In genomic region chr11:66579017-66579606, GRCh38 we compare ENCODE assay signal across 8 cellular contexts. TPM values are rescaled to one million over a fixed set of nuclear protein-coding genes. Genes with fewer than 3 reads are reported as not detected.
DNase-seq lines count a peak whose midpoint lies in the region; ATAC-seq, FAIRE-seq and TF ChIP-seq lines count a peak whose summit lies in the region.

No MANE protein-coding gene starts in this region.

- no peaks in the 10 kb centered on the region for H3K79me2 ChIP-seq in keratinocyte (ENCODE audit: control insufficient read depth, insufficient read depth, low read length)

- H3K4me1 ChIP-seq in breast epithelium, result no peaks in the 10 kb centered on the region
- no peaks in the 10 kb centered on the region for H3K4me1 ChIP-seq in keratinocyte (ENCODE audit: control insufficient read depth, extremely low read depth, insufficient read depth, low read length)

- no peak overlapping the region for H3K9ac ChIP-seq in keratinocyte (ENCODE audit: control insufficient read depth, extremely low read depth, insufficient read depth, low read length)

- intact Hi-C loops in breast epithelium (cut with DNase I; ENCODE audit: low total_unique reads), result loop anchor here (10.0 kb wide), 1 partner anchor 106 kb away; no protein-coding TSS in a partner anchor

- H3K36me3 ChIP-seq in breast epithelium (no peaks in the 10 kb centered on the region), keratinocyte (ENCODE audit: control insufficient read depth in 2 of 2, extremely low read depth in 1 of 2, insufficient read depth in 2 of 2, low read length in 2 of 2) (no peaks in the 10 kb centered on the region)

- H3K4me3 ChIP-seq in breast epithelium, result peak overlapping the region in 1 of 3 donors; percentile 29
- no peak overlapping the region for H3K4me3 ChIP-seq in keratinocyte (ENCODE audit: control insufficient read depth in 2 of 3, extremely low read depth in 1 of 3, insufficient read depth in 2 of 3, low read depth in 1 of 3, low read length in 3 of 3)

- H4K20me1 ChIP-seq in keratinocyte (ENCODE audit: control insufficient read depth, extremely low read depth, insufficient read depth, low read length), result no peaks in the 10 kb centered on the region

- no peak overlapping the region for H2AFZ ChIP-seq in keratinocyte (ENCODE audit: control insufficient read depth, low read length)

- TF ChIP-seq POLR2A in breast epithelium (IDR thresholded peaks at IDR 0.05), result no peak

- no peak overlapping the region for H3K27ac ChIP-seq in breast epithelium
- H3K27ac ChIP-seq in keratinocyte (ENCODE audit: control insufficient read depth, insufficient read depth, low read length), result no peak overlapping the region

- H3K9me3 ChIP-seq in breast epithelium (no peaks in the 10 kb centered on the region), keratinocyte (ENCODE audit: control insufficient read depth, low read depth, low read length) (no peaks in the 10 kb centered on the region)

- dilution Hi-C loops in keratinocyte (cut with MboI; ENCODE audit: extremely low pct_ligation_motif_present, low sequenced_read_pairs), result no loop called here

- TF ChIP-seq CTCF in breast epithelium (IDR thresholded peaks at IDR 0.05), result peak; percentile 62 to 89 (median 79)
- TF ChIP-seq CTCF in keratinocyte (optimal IDR thresholded peaks at IDR 0.05 in 1 of 3, IDR thresholded peaks at IDR 0.05 in 1 of 3, conservative IDR thresholded peaks at IDR 0.05 in 1 of 3; ENCODE audit: extremely low read depth in 1 of 3, insufficient read depth in 2 of 3, low read length in 3 of 3), result peak; percentile 78 to 85 (median 84)

- H3K4me2 ChIP-seq in keratinocyte (ENCODE audit: control insufficient read depth, extremely low read depth, insufficient read depth, low read depth, low read length), result no peak overlapping the region

- no peak for FAIRE-seq in keratinocyte (lab: Jason Lieb, UNC)

- no peaks in the 10 kb centered on the region for H3K27me3 ChIP-seq in breast epithelium
- H3K27me3 ChIP-seq in keratinocyte (ENCODE audit: control insufficient read depth, extremely low read depth, insufficient read depth, low read length), result no peaks in the 10 kb centered on the region

- H3K9me1 ChIP-seq in keratinocyte (ENCODE audit: control insufficient read depth, extremely low read depth, insufficient read depth, low read length), result no peaks in the 10 kb centered on the region

- peak; percentile 32 for DNase-seq in GM04504 (ENCODE audit: low read depth)
- peak; percentile 35 for DNase-seq in NCI-H128 (lab: John Stamatoyannopoulos, UW; ENCODE audit: unreplicated experiment)
- peak; percentile 51 for DNase-seq in activated CD4-positive, CD25-positive, alpha-beta regulatory T cell treated with anti-CD3 and anti-CD28 coated beads, Interleukin-2, amount 50 U/mL, for 16 hours (ENCODE audit: low read depth, low spot score)
- DNase-seq in breast epithelium (ENCODE audit: low spot score in 2 of 2), result peak; percentile 54 to 77
- DNase-seq in keratinocyte (ENCODE audit: low read depth, low spot score), result peak; percentile 13
- DNase-seq in stimulated activated CD4-positive, alpha-beta T cell treated with anti-CD3 and anti-CD28 coated beads, Interleukin-1b, Interleukin-23, amount 100 ng/mL, for 24 hours (ENCODE audit: low read depth in 4 of 4, low spot score in 1 of 4), result peak; percentile 71 to 80 (median 76)

- ATAC-seq in HG03196 (IDR thresholded peaks at IDR 0.05; ENCODE audit: unreplicated experiment) (no peak), GM21423 (IDR thresholded peaks at IDR 0.05; ENCODE audit: unreplicated experiment) (no peak)

RNA-seq across cellular contexts. Expression of gene CTSF, which starts 10.7 kb away (rescaled TPM):
- total RNA-seq in breast epithelium, result 100 to 1,000 TPM in 2 of 3 donors, 10 to 100 TPM in 1; 98.6 to 149 (median 116) TPM
- 3.2 to 5.8 TPM (median 3.3 TPM) in 3 replicates for polyA plus RNA-seq in keratinocyte
- 9.9 TPM for polyA plus RNA-seq in keratinocyte (2011; ENCODE audit: low read depth)
- 2.0 and 3.1 TPM in 2 replicates for polyA plus RNA-seq in keratinocyte (2011; cell fraction: cytosol; rRNA removed)
- 9.6 and 11.1 TPM in 2 replicates for polyA plus RNA-seq in keratinocyte (2011; cell fraction: nucleus; rRNA removed)
- polyA plus RNA-seq in keratinocyte (2012; ENCODE audit: low replicate concordance), result 3.0 and 3.9 TPM in 2 replicates
- 0.49 to 3.9 TPM (median 2.3 TPM) in 3 replicates for polyA minus RNA-seq in keratinocyte
- polyA minus RNA-seq in keratinocyte (2011; cell fraction: cytosol; rRNA and poly(A)+ RNA removed), result 4.0 TPM
- 3.7 and 4.3 TPM in 2 replicates for polyA minus RNA-seq in keratinocyte (2011; cell fraction: nucleus; rRNA and poly(A)+ RNA removed)

RNA-seq across cellular contexts. Expression of gene CCDC87, which starts 13.8 kb away (rescaled TPM):
- total RNA-seq in breast epithelium, result under 1 TPM in 1 of 3 donors, not detected in 2; 0.15 TPM
- 0.04 to 0.09 TPM (median 0.07 TPM) in 3 replicates for polyA plus RNA-seq in keratinocyte
- polyA plus RNA-seq in keratinocyte (2011; ENCODE audit: low read depth), result not detected
- polyA plus RNA-seq in keratinocyte (2011; cell fraction: cytosol; rRNA removed), result 0.02 and 0.05 TPM in 2 replicates
- polyA plus RNA-seq in keratinocyte (2011; cell fraction: nucleus; rRNA removed), result 0.12 and 0.15 TPM in 2 replicates
- polyA plus RNA-seq in keratinocyte (2012; ENCODE audit: low replicate concordance), result 0.07 and 0.11 TPM in 2 replicates
- 0.10 to 0.13 TPM (median 0.10 TPM) in 3 replicates for polyA minus RNA-seq in keratinocyte
- not detected for polyA minus RNA-seq in keratinocyte (2011; cell fraction: cytosol; rRNA and poly(A)+ RNA removed)
- polyA minus RNA-seq in keratinocyte (2011; cell fraction: nucleus; rRNA and poly(A)+ RNA removed), result not detected in 2 replicates

RNA-seq across cellular contexts. Expression of gene CCS, which starts 13.9 kb away (rescaled TPM):
- total RNA-seq in breast epithelium, result 10 to 100 TPM; 27.5 to 44.2 (median 33.1) TPM
- 17.6 to 22.7 TPM (median 21.3 TPM) in 3 replicates for polyA plus RNA-seq in keratinocyte
- polyA plus RNA-seq in keratinocyte (2011; ENCODE audit: low read depth), result 7.2 TPM
- polyA plus RNA-seq in keratinocyte (2011; cell fraction: cytosol; rRNA removed), result 5.1 and 12.3 TPM in 2 replicates
- polyA plus RNA-seq in keratinocyte (2011; cell fraction: nucleus; rRNA removed), result 62.8 and 75.2 TPM in 2 replicates
- polyA plus RNA-seq in keratinocyte (2012; ENCODE audit: low replicate concordance), result 24.7 and 24.9 TPM in 2 replicates
- polyA minus RNA-seq in keratinocyte, result 8.9 to 16.4 TPM (median 11.1 TPM) in 3 replicates
- polyA minus RNA-seq in keratinocyte (2011; cell fraction: cytosol; rRNA and poly(A)+ RNA removed), result 17.5 TPM
- polyA minus RNA-seq in keratinocyte (2011; cell fraction: nucleus; rRNA and poly(A)+ RNA removed), result 14.7 and 16.8 TPM in 2 replicates

RNA-seq across cellular contexts. Expression of gene ACTN3, which starts 32.4 kb away (rescaled TPM):
- under 1 TPM in 2 of 3 donors, not detected in 1; under 0.01 to 0.16 TPM for total RNA-seq in breast epithelium
- not detected in 3 replicates for polyA plus RNA-seq in keratinocyte
- 0.17 TPM for polyA plus RNA-seq in keratinocyte (2011; ENCODE audit: low read depth)
- polyA plus RNA-seq in keratinocyte (2011; cell fraction: cytosol; rRNA removed), result not detected in 2 replicates
- polyA plus RNA-seq in keratinocyte (2011; cell fraction: nucleus; rRNA removed), result not detected in 2 replicates
- 0.06 TPM in 1 of 2 replicates, not detected in the other for polyA plus RNA-seq in keratinocyte (2012; ENCODE audit: low replicate concordance)
- polyA minus RNA-seq in keratinocyte, result not detected in 3 replicates
- polyA minus RNA-seq in keratinocyte (2011; cell fraction: cytosol; rRNA and poly(A)+ RNA removed), result not detected
- not detected in 2 replicates for polyA minus RNA-seq in keratinocyte (2011; cell fraction: nucleus; rRNA and poly(A)+ RNA removed)

RNA-seq across cellular contexts. Expression of gene ZDHHC24, which starts 33.3 kb away (rescaled TPM):
- 10 to 100 TPM; 12.9 to 20.0 (median 14.1) TPM for total RNA-seq in breast epithelium
- 4.8 to 8.2 TPM (median 5.9 TPM) in 3 replicates for polyA plus RNA-seq in keratinocyte
- 3.1 TPM for polyA plus RNA-seq in keratinocyte (2011; ENCODE audit: low read depth)
- 4.7 and 11.7 TPM in 2 replicates for polyA plus RNA-seq in keratinocyte (2011; cell fraction: cytosol; rRNA removed)
- 7.8 and 12.0 TPM in 2 replicates for polyA plus RNA-seq in keratinocyte (2011; cell fraction: nucleus; rRNA removed)
- 6.1 and 7.7 TPM in 2 replicates for polyA plus RNA-seq in keratinocyte (2012; ENCODE audit: low replicate concordance)
- 1.7 to 5.1 TPM (median 2.5 TPM) in 3 replicates for polyA minus RNA-seq in keratinocyte
- polyA minus RNA-seq in keratinocyte (2011; cell fraction: cytosol; rRNA and poly(A)+ RNA removed), result 19.8 TPM
- 6.4 and 6.6 TPM in 2 replicates for polyA minus RNA-seq in keratinocyte (2011; cell fraction: nucleus; rRNA and poly(A)+ RNA removed)

Comparison
In these comparisons a context has a peak if more than half of its experiments do, and no peak if none do; other contexts are left out.
1. DNase-seq: peak in every context shown above with its lines; median percentile 76 in stimulated activated CD4-positive, alpha-beta T cell treated with anti-CD3 and anti-CD28 coated beads, Interleukin-1b, Interleukin-23, amount 100 ng/mL, for 24 hours; 66 in breast epithelium; 51 in activated CD4-positive, CD25-positive, alpha-beta regulatory T cell treated with anti-CD3 and anti-CD28 coated beads, Interleukin-2, amount 50 U/mL, for 16 hours; 35 in NCI-H128; 32 in GM04504; 13 in keratinocyte.